In genomic region chr1:186899577-186899976, GRCh38 we compare ENCODE assay signal across 11 cellular contexts.
DNase-seq lines count a peak whose midpoint lies in the region; ATAC-seq and TF ChIP-seq lines count a peak whose summit lies in the region.
"Had no signal": no experiment of that assay in that cellular context is flagged by ENCODE, and none has a peak within 500 bp of the region (broad histone marks: within the 10 kb centered on the region; RNA-seq: fewer than 3 reads in every experiment).

No MANE protein-coding gene starts in this region.

- POLR2A ChIA-PET in CD8-positive, alpha-beta T cell (lab: Charles Lee), result no interaction called here

- no peaks in the 10 kb centered on the region for H3K27me3 Mint-ChIP-seq in T-helper 2 cell treated with Interferon-gamma antibody and Interleukin-4, amounts not matched to agents 5 μg/mL and 100 μg/mL, for 36 hours (ENCODE audit: low read depth)
- no peaks in the 10 kb centered on the region for H3K27me3 Mint-ChIP-seq in CD8-positive, alpha-beta T cell (ENCODE audit: low read depth)
- H3K27me3 Mint-ChIP-seq: natural killer cell treated with Interleukin-12 subunit alpha and Interleukin-12 subunit beta and Interleukin-15 and Interleukin-18, amount 100 ng/mL, for 72 hours had no signal

- H3K36me3 Mint-ChIP-seq in T-helper 2 cell treated with Interferon-gamma antibody and Interleukin-4, amounts not matched to agents 5 μg/mL and 100 μg/mL, for 36 hours (ENCODE audit: low read depth), result peaks cover 7% of the 10 kb centered on the region
- H3K36me3 Mint-ChIP-seq in CD8-positive, alpha-beta T cell, result no peaks in the 10 kb centered on the region
- H3K36me3 Mint-ChIP-seq: natural killer cell treated with Interleukin-12 subunit alpha and Interleukin-12 subunit beta and Interleukin-15 and Interleukin-18, amount 100 ng/mL, for 72 hours had no signal

- no peak for TF ChIP-seq POLR2A in breast epithelium (IDR thresholded peaks at IDR 0.05)

- H3K4me3 Mint-ChIP-seq in T-helper 2 cell treated with Interferon-gamma antibody and Interleukin-4, amounts not matched to agents 5 μg/mL and 100 μg/mL, for 36 hours, result no peak overlapping the region
- H3K4me3 Mint-ChIP-seq in CD8-positive, alpha-beta T cell, result no peak overlapping the region
- H3K4me3 Mint-ChIP-seq: natural killer cell treated with Interleukin-12 subunit alpha and Interleukin-12 subunit beta and Interleukin-15 and Interleukin-18, amount 100 ng/mL, for 72 hours had no signal

- CTCF ChIA-PET in CD8-positive, alpha-beta T cell (lab: Charles Lee), result no interaction called here

- H3K36me3 ChIP-seq in CD8-positive, alpha-beta T cell (ENCODE audit: insufficient read depth, low read length), result no peaks in the 10 kb centered on the region
- H3K36me3 ChIP-seq in breast epithelium, result no peaks in the 10 kb centered on the region

- peaks cover 7% of the 10 kb centered on the region for H3K9me3 Mint-ChIP-seq in T-helper 2 cell treated with Interferon-gamma antibody and Interleukin-4, amounts not matched to agents 5 μg/mL and 100 μg/mL, for 36 hours
- no peaks in the 10 kb centered on the region for H3K9me3 Mint-ChIP-seq in CD8-positive, alpha-beta T cell

- no peak overlapping the region for H3K4me3 ChIP-seq in CD8-positive, alpha-beta T cell (ENCODE audit: low read depth, low read length)
- H3K4me3 ChIP-seq in breast epithelium, result no peak overlapping the region
- H3K4me3 ChIP-seq: SK-N-MC had no signal

- no peaks in the 10 kb centered on the region for H3K27me3 ChIP-seq in CD8-positive, alpha-beta T cell (ENCODE audit: insufficient read depth, low read length)
- H3K27me3 ChIP-seq in breast epithelium, result no peaks in the 10 kb centered on the region

- ATAC-seq in GM18868 (IDR thresholded peaks at IDR 0.05; ENCODE audit: unreplicated experiment), result peak; percentile 94
- peak; percentile 94 for ATAC-seq in GM19468 (IDR thresholded peaks at IDR 0.05; ENCODE audit: extremely low read depth, unreplicated experiment)
- peak; percentile 97 for ATAC-seq in HG02973 (IDR thresholded peaks at IDR 0.05; ENCODE audit: unreplicated experiment)
- no peak for ATAC-seq in CD8-positive, alpha-beta T cell
- ATAC-seq in sciatic nerve, result no peak
- ATAC-seq: natural killer cell treated with Interleukin-12 subunit alpha and Interleukin-12 subunit beta and Interleukin-15 and Interleukin-18, amount 100 ng/mL, for 72 hours had no signal

- no peaks in the 10 kb centered on the region for H3K4me1 ChIP-seq in CD8-positive, alpha-beta T cell (ENCODE audit: insufficient read depth, low read length)
- no peaks in the 10 kb centered on the region for H3K4me1 ChIP-seq in breast epithelium

- peaks cover 21% of the 10 kb centered on the region for H3K4me1 Mint-ChIP-seq in T-helper 2 cell treated with Interferon-gamma antibody and Interleukin-4, amounts not matched to agents 5 μg/mL and 100 μg/mL, for 36 hours (ENCODE audit: low read depth)
- H3K4me1 Mint-ChIP-seq in CD8-positive, alpha-beta T cell (ENCODE audit: low read depth), result no peaks in the 10 kb centered on the region

- H3K9me3 ChIP-seq in CD8-positive, alpha-beta T cell (ENCODE audit: low read length), result no peaks in the 10 kb centered on the region
- no peaks in the 10 kb centered on the region for H3K9me3 ChIP-seq in breast epithelium

- TF ChIP-seq CTCF in CD8-positive, alpha-beta T cell (IDR thresholded peaks at IDR 0.05), result no peak
- no peak for TF ChIP-seq CTCF in breast epithelium (IDR thresholded peaks at IDR 0.05)

- intact Hi-C loops in CD8-positive, alpha-beta T cell (cut with DNase I, micrococcal nuclease), result no loop called here
- intact Hi-C loops in breast epithelium (cut with DNase I; ENCODE audit: low total_unique reads) (no loop called here), sciatic nerve (cut with DNase I) (no loop called here)

- H3K27ac ChIP-seq in CD8-positive, alpha-beta T cell (ENCODE audit: low read depth, low read length), result no peak overlapping the region
- no peak overlapping the region for H3K27ac ChIP-seq in breast epithelium
- H3K27ac ChIP-seq: SK-N-MC had no signal

- peak; percentile 56 for DNase-seq in T-helper 2 cell treated with Interferon-gamma antibody and Interleukin-4, amounts not matched to agents 5 μg/mL and 100 μg/mL, for 36 hours (ENCODE audit: low spot score)
- no peak for DNase-seq in CD8-positive, alpha-beta T cell
- DNase-seq in breast epithelium (ENCODE audit: low spot score in 2 of 2), result no peak
- DNase-seq in sciatic nerve (ENCODE audit: low spot score), result no peak
- DNase-seq: H7, Kasumi-1 had no signal

- no peak overlapping the region for H3K27ac Mint-ChIP-seq in T-helper 2 cell treated with Interferon-gamma antibody and Interleukin-4, amounts not matched to agents 5 μg/mL and 100 μg/mL, for 36 hours
- H3K27ac Mint-ChIP-seq in CD8-positive, alpha-beta T cell, result no peak overlapping the region
- H3K27ac Mint-ChIP-seq: natural killer cell treated with Interleukin-12 subunit alpha and Interleukin-12 subunit beta and Interleukin-15 and Interleukin-18, amount 100 ng/mL, for 72 hours had no signal

Comparison
In these comparisons a context has a peak if more than half of its experiments do, and no peak if none do; other contexts are left out.
1. ATAC-seq: peak in GM18868 (single experiment), GM19468 (single experiment) and HG02973 (single experiment); none in CD8-positive, alpha-beta T cell (single experiment) and sciatic nerve (single experiment).